In genomic region chr1:159000627-159001026, GRCh38 we compare ENCODE assay signal across 8 cellular contexts. TPM values are rescaled to one million over a fixed set of nuclear protein-coding genes. Genes with fewer than 3 reads are reported as not detected.
A peak's percentile ranks its signal among the peaks of the same experiment; 100 is the strongest.
DNase-seq lines count a peak whose midpoint lies in the region; ATAC-seq and TF ChIP-seq lines count a peak whose summit lies in the region.

No MANE protein-coding gene starts in this region.

- ATAC-seq in HG03095 (IDR thresholded peaks at IDR 0.05; ENCODE audit: unreplicated experiment): no peak

- intact Hi-C loops in vagina (cut with DNase I): no loop called here

- no peaks in the 10 kb centered on the region for H3K36me3 ChIP-seq in BLaER1
- no peaks in the 10 kb centered on the region for H3K36me3 ChIP-seq in NT2/D1 (ENCODE audit: insufficient read depth, insufficient read length, low read length)
- no peaks in the 10 kb centered on the region for H3K36me3 ChIP-seq in vagina

- no peak for TF ChIP-seq POLR2A in vagina (IDR thresholded peaks at IDR 0.05)

- H3K27me3 ChIP-seq in BLaER1: no peaks in the 10 kb centered on the region
- no peaks in the 10 kb centered on the region for H3K27me3 ChIP-seq in NT2/D1 (ENCODE audit: insufficient read depth, insufficient read length)
- no peaks in the 10 kb centered on the region for H3K27me3 ChIP-seq in vagina

- H3K4me1 ChIP-seq in BLaER1: peaks cover 11% of the 10 kb centered on the region
- H3K4me1 ChIP-seq in NT2/D1 (ENCODE audit: insufficient read depth, insufficient read length): peaks cover 5% of the 10 kb centered on the region
- peaks cover 23% of the 10 kb centered on the region for H3K4me1 ChIP-seq in vagina

- no peak for TF ChIP-seq CTCF in epithelial cell of esophagus (IDR thresholded peaks at IDR 0.05; ENCODE audit: insufficient read depth, low read depth, low read length, missing control alignments)
- no peak for TF ChIP-seq CTCF in vagina (IDR thresholded peaks at IDR 0.05)

- DNase-seq in NT2/D1 (ENCODE audit: low read depth, low spot score) (peak; percentile 59), epithelial cell of esophagus (ENCODE audit: low read depth) (peak; percentile 93), midbrain (lab: John Stamatoyannopoulos, UW) (peak; percentile 66), vagina (ENCODE audit: extremely low spot score in 2 of 2) (peak in 1 of 2 donors; percentile 93), NCI-H1417 treated with DMSO at 0.1 percent for 48 hours (lab: John Stamatoyannopoulos, UW) (no peak), NCI-H187 treated with DMSO at 0.1 percent for 48 hours (lab: John Stamatoyannopoulos, UW) (no peak)

- H3K4me2 ChIP-seq in BLaER1: 0 out of 2 replicates have a peak overlapping the region, but pooled peaks have one; percentile 18

- H4K20me1 ChIP-seq in BLaER1: no peaks in the 10 kb centered on the region

- H3K27ac ChIP-seq in BLaER1: no peak overlapping the region
- peak overlapping the region; percentile 86 for H3K27ac ChIP-seq in vagina

- no peak overlapping the region for H3K9ac ChIP-seq in BLaER1
- no peak overlapping the region for H3K9ac ChIP-seq in NT2/D1 (ENCODE audit: insufficient read length, low read depth)

- H3K9me3 ChIP-seq in BLaER1: no peaks in the 10 kb centered on the region
- H3K9me3 ChIP-seq in NT2/D1 (ENCODE audit: insufficient read depth, low read length): no peaks in the 10 kb centered on the region
- no peaks in the 10 kb centered on the region for H3K9me3 ChIP-seq in vagina

- H3K4me3 ChIP-seq in BLaER1 (no peak overlapping the region), NT2/D1 (ENCODE audit: insufficient read length, low read depth) (no peak overlapping the region), epithelial cell of esophagus (ENCODE audit: low read length) (peak overlapping the region; percentile 37), vagina (peak overlapping the region; percentile 49 to 55)

RNA-seq across cellular contexts. Expression of gene IFI16, which starts 9.1 kb away (rescaled TPM):
- total RNA-seq in vagina: 101 TPM

Comparison
In these comparisons a context has a peak if more than half of its experiments do, and no peak if none do; other contexts are left out.
1. H3K4me3 ChIP-seq: peak in epithelial cell of esophagus (single experiment) and vagina (2 of 2); none in BLaER1 (single experiment) and NT2/D1 (single experiment).
2. DNase-seq: peak in NT2/D1 (single experiment), epithelial cell of esophagus (single experiment) and midbrain (single experiment); none in NCI-H1417 treated with DMSO at 0.1 percent for 48 hours (single experiment) and NCI-H187 treated with DMSO at 0.1 percent for 48 hours (single experiment).